1 cellular context compared by ENCODE assay signal in the genomic region with DNA sequence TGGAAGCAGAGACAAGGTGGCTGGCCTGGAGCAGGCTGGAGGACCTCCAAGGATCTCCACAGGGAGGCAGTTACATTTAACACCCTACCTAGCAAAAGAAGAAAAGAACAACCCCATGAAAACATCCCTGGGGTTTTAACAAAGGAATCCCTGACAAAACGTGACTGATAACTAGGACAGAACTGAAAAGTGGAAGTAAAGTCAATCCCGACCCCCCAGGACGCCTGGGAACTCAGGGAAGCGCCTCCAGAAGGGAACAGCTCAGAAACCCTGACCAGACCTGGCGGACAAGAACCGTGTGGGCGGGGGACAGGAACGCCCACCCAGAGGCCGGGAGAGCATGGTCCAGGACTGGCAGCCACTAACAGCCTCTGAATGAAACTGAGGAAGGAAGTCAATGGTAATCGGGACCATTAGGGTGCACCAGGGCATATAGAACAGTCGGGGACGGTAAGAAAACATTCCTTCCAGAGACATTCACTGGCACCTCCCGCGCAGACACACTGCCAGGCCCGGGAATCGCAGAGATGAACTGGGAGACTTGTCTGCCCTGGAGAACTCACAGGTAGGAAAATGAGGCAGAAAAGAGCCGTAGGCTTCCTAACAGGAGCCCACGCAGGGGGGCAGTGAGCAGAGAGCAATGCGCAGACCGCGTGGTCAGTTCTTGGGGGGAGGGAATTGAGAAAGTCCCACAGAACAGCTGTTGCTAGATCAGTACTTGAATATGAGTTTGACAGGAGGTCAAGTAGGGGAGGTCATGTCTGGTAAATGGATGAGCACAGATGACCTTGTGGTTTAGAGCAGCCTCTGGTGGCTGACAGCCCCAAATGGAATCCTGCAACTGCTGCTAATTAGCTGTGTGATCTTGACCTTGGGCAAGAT.
TF ChIP-seq lines count a peak whose summit lies in the region.

No MANE protein-coding gene starts in this region.

TF ChIP-seq in HepG2, 621 proteins besides CTCF, POLR2A, EP300 and RAD21 (continued from another document and continues in another):
- TF ChIP-seq ZNF567 (CRISPR knock-in tag; IDR thresholded peaks at IDR 0.05; ENCODE audit: borderline replicate concordance) (peak; percentile 52; the same call in 1 of the 2 replicates), SKI (IDR thresholded peaks at IDR 0.05; ENCODE audit: partially characterized antibody) (peak; percentile 34), KDM4B (CRISPR knock-in tag; IDR thresholded peaks at IDR 0.05) (peak; percentile 24; the same call in 1 of the 2 replicates), SSRP1 (CRISPR knock-in tag; IDR thresholded peaks at IDR 0.05) (no peak), ZNF20 (CRISPR knock-in tag; IDR thresholded peaks at IDR 0.05) (no peak), ZNF629 (CRISPR knock-in tag; conservative IDR thresholded peaks at IDR 0.05) (peak; percentile 51; the same call in 1 of the 2 replicates), ZSCAN20 (CRISPR knock-in tag; IDR thresholded peaks at IDR 0.05; ENCODE audit: borderline replicate concordance) (0 out of 2 replicates have a peak, but pooled peaks have one; percentile 62), NRL (CRISPR knock-in tag; IDR thresholded peaks at IDR 0.05; ENCODE audit: borderline replicate concordance) (peak; percentile 62; the same call in 1 of the 2 replicates), IRF2 (CRISPR knock-in tag; IDR thresholded peaks at IDR 0.05) (peak; percentile 56), NR2F6 (IDR thresholded peaks at IDR 0.05) (peak; percentile 98), NR2F6 (CRISPR knock-in tag; IDR thresholded peaks at IDR 0.05) (peak; percentile 99), NR2F1 (CRISPR knock-in tag; IDR thresholded peaks at IDR 0.05) (peak; percentile 91 to 94), ZNF124 (CRISPR knock-in tag; IDR thresholded peaks at IDR 0.05) (peak; percentile 51; the same call in 1 of the 2 replicates), NR2C2 (CRISPR knock-in tag; IDR thresholded peaks at IDR 0.05; ENCODE audit: borderline replicate concordance) (peak; percentile 78), ZNF24 (IDR thresholded peaks at IDR 0.05) (peak; percentile 41; the same call in 1 of the 2 replicates), ZNF543 (CRISPR knock-in tag; IDR thresholded peaks at IDR 0.05) (0 out of 2 replicates have a peak, but pooled peaks have one; percentile 54), SIN3A (IDR thresholded peaks at IDR 0.05; ENCODE audit: borderline replicate concordance, low read depth, low read length) (peak; percentile 46), ESRRA (CRISPR knock-in tag; IDR thresholded peaks at IDR 0.05; ENCODE audit: low read depth) (peak; percentile 84), ELF3 (CRISPR knock-in tag; IDR thresholded peaks at IDR 0.05) (0 out of 2 replicates have a peak, but pooled peaks have one; percentile 43)
- TF ChIP-seq, protein P1, sequence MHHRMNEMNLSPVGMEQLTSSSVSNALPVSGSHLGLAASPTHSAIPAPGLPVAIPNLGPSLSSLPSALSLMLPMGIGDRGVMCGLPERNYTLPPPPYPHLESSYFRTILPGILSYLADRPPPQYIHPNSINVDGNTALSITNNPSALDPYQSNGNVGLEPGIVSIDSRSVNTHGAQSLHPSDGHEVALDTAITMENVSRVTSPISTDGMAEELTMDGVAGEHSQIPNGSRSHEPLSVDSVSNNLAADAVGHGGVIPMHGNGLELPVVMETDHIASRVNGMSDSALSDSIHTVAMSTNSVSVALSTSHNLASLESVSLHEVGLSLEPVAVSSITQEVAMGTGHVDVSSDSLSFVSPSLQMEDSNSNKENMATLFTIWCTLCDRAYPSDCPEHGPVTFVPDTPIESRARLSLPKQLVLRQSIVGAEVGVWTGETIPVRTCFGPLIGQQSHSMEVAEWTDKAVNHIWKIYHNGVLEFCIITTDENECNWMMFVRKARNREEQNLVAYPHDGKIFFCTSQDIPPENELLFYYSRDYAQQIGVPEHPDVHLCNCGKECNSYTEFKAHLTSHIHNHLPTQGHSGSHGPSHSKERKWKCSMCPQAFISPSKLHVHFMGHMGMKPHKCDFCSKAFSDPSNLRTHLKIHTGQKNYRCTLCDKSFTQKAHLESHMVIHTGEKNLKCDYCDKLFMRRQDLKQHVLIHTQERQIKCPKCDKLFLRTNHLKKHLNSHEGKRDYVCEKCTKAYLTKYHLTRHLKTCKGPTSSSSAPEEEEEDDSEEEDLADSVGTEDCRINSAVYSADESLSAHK (CRISPR knock-in tag; IDR thresholded peaks at IDR 0.05; ENCODE audit: borderline replicate concordance), result no peak
- TF ChIP-seq, protein P2, sequence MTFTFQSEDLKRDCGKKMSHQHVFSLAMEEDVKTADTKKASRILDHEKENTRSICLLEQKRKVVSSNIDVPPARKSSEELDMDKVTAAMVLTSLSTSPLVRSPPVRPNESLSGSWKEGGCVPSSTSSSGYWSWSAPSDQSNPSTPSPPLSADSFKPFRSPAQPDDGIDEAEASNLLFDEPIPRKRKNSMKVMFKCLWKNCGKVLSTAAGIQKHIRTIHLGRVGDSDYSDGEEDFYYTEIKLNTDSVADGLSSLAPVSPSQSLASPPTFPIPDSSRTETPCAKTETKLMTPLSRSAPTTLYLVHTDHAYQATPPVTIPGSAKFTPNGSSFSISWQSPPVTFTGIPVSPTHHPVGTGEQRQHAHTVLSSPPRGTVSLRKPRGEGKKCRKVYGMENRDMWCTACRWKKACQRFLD (CRISPR knock-in tag; IDR thresholded peaks at IDR 0.05; ENCODE audit: borderline replicate concordance), result 0 out of 2 replicates have a peak, but pooled peaks have one; percentile 82
- TF ChIP-seq, protein P3, sequence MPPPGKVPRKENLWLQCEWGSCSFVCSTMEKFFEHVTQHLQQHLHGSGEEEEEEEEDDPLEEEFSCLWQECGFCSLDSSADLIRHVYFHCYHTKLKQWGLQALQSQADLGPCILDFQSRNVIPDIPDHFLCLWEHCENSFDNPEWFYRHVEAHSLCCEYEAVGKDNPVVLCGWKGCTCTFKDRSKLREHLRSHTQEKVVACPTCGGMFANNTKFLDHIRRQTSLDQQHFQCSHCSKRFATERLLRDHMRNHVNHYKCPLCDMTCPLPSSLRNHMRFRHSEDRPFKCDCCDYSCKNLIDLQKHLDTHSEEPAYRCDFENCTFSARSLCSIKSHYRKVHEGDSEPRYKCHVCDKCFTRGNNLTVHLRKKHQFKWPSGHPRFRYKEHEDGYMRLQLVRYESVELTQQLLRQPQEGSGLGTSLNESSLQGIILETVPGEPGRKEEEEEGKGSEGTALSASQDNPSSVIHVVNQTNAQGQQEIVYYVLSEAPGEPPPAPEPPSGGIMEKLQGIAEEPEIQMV (CRISPR knock-in tag; IDR thresholded peaks at IDR 0.05; ENCODE audit: low read depth), result 0 out of 2 replicates have a peak, but pooled peaks have one; percentile 25
- TF ChIP-seq, protein P4, sequence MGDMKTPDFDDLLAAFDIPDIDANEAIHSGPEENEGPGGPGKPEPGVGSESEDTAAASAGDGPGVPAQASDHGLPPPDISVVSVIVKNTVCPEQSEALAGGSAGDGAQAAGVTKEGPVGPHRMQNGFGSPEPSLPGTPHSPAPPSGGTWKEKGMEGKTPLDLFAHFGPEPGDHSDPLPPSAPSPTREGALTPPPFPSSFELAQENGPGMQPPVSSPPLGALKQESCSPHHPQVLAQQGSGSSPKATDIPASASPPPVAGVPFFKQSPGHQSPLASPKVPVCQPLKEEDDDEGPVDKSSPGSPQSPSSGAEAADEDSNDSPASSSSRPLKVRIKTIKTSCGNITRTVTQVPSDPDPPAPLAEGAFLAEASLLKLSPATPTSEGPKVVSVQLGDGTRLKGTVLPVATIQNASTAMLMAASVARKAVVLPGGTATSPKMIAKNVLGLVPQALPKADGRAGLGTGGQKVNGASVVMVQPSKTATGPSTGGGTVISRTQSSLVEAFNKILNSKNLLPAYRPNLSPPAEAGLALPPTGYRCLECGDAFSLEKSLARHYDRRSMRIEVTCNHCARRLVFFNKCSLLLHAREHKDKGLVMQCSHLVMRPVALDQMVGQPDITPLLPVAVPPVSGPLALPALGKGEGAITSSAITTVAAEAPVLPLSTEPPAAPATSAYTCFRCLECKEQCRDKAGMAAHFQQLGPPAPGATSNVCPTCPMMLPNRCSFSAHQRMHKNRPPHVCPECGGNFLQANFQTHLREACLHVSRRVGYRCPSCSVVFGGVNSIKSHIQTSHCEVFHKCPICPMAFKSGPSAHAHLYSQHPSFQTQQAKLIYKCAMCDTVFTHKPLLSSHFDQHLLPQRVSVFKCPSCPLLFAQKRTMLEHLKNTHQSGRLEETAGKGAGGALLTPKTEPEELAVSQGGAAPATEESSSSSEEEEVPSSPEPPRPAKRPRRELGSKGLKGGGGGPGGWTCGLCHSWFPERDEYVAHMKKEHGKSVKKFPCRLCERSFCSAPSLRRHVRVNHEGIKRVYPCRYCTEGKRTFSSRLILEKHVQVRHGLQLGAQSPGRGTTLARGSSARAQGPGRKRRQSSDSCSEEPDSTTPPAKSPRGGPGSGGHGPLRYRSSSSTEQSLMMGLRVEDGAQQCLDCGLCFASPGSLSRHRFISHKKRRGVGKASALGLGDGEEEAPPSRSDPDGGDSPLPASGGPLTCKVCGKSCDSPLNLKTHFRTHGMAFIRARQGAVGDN (CRISPR knock-in tag; IDR thresholded peaks at IDR 0.05), result peak; percentile 67
- TF ChIP-seq, protein P5, sequence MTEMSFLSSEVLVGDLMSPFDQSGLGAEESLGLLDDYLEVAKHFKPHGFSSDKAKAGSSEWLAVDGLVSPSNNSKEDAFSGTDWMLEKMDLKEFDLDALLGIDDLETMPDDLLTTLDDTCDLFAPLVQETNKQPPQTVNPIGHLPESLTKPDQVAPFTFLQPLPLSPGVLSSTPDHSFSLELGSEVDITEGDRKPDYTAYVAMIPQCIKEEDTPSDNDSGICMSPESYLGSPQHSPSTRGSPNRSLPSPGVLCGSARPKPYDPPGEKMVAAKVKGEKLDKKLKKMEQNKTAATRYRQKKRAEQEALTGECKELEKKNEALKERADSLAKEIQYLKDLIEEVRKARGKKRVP (CRISPR knock-in tag; IDR thresholded peaks at IDR 0.05), result peak in 1 of 2 experiments; percentile 56; a peak in 2 of 4 replicates
- TF ChIP-seq, protein P6, sequence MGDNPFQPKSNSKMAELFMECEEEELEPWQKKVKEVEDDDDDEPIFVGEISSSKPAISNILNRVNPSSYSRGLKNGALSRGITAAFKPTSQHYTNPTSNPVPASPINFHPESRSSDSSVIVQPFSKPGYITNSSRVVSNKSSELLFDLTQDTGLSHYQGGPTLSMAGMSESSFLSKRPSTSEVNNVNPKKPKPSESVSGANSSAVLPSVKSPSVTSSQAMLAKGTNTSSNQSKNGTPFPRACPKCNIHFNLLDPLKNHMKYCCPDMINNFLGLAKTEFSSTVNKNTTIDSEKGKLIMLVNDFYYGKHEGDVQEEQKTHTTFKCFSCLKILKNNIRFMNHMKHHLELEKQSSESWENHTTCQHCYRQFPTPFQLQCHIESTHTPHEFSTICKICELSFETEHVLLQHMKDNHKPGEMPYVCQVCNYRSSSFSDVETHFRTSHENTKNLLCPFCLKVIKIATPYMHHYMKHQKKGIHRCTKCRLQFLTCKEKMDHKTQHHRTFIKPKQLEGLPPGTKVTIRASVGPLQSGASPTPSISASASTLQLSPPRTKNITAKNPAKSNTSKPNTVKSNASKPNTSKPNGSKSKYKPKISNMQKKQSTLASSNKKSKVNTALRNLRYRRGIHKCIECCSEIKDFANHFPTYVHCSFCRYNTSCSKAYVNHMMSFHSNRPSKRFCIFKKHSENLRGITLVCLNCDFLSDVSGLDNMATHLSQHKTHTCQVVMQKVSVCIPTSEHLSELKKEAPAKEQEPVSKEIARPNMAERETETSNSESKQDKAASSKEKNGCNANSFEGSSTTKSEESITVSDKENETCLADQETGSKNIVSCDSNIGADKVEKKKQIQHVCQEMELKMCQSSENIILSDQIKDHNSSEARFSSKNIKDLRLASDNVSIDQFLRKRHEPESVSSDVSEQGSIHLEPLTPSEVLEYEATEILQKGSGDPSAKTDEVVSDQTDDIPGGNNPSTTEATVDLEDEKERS (CRISPR knock-in tag; IDR thresholded peaks at IDR 0.05), result 0 out of 2 replicates have a peak, but pooled peaks have one; percentile 75
- TF ChIP-seq, protein P7, sequence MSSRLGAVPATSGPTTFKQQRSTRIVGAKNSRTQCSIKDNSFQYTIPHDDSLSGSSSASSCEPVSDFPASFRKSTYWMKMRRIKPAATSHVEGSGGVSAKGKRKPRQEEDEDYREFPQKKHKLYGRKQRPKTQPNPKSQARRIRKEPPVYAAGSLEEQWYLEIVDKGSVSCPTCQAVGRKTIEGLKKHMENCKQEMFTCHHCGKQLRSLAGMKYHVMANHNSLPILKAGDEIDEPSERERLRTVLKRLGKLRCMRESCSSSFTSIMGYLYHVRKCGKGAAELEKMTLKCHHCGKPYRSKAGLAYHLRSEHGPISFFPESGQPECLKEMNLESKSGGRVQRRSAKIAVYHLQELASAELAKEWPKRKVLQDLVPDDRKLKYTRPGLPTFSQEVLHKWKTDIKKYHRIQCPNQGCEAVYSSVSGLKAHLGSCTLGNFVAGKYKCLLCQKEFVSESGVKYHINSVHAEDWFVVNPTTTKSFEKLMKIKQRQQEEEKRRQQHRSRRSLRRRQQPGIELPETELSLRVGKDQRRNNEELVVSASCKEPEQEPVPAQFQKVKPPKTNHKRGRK (CRISPR knock-in tag; IDR thresholded peaks at IDR 0.05), result no peak
- TF ChIP-seq, protein P8, sequence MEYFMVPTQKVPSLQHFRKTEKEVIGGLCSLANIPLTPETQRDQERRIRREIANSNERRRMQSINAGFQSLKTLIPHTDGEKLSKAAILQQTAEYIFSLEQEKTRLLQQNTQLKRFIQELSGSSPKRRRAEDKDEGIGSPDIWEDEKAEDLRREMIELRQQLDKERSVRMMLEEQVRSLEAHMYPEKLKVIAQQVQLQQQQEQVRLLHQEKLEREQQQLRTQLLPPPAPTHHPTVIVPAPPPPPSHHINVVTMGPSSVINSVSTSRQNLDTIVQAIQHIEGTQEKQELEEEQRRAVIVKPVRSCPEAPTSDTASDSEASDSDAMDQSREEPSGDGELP (IDR thresholded peaks at IDR 0.05; ENCODE audit: borderline replicate concordance, low read depth), result peak; percentile 93
- TF ChIP-seq, protein P9, sequence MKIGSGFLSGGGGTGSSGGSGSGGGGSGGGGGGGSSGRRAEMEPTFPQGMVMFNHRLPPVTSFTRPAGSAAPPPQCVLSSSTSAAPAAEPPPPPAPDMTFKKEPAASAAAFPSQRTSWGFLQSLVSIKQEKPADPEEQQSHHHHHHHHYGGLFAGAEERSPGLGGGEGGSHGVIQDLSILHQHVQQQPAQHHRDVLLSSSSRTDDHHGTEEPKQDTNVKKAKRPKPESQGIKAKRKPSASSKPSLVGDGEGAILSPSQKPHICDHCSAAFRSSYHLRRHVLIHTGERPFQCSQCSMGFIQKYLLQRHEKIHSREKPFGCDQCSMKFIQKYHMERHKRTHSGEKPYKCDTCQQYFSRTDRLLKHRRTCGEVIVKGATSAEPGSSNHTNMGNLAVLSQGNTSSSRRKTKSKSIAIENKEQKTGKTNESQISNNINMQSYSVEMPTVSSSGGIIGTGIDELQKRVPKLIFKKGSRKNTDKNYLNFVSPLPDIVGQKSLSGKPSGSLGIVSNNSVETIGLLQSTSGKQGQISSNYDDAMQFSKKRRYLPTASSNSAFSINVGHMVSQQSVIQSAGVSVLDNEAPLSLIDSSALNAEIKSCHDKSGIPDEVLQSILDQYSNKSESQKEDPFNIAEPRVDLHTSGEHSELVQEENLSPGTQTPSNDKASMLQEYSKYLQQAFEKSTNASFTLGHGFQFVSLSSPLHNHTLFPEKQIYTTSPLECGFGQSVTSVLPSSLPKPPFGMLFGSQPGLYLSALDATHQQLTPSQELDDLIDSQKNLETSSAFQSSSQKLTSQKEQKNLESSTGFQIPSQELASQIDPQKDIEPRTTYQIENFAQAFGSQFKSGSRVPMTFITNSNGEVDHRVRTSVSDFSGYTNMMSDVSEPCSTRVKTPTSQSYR (CRISPR knock-in tag; IDR thresholded peaks at IDR 0.05; ENCODE audit: borderline replicate concordance), result peak; percentile 5; the same call in 1 of the 2 replicates
- TF ChIP-seq, protein P10, sequence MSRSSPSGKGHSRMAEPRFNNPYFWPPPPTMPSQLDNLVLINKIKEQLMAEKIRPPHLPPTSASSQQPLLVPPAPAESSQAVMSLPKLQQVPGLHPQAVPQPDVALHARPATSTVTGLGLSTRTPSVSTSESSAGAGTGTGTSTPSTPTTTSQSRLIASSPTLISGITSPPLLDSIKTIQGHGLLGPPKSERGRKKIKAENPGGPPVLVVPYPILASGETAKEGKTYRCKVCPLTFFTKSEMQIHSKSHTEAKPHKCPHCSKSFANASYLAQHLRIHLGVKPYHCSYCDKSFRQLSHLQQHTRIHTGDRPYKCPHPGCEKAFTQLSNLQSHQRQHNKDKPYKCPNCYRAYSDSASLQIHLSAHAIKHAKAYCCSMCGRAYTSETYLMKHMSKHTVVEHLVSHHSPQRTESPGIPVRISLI (CRISPR knock-in tag; IDR thresholded peaks at IDR 0.05; ENCODE audit: borderline replicate concordance), result peak; percentile 50; the same call in 1 of the 2 replicates
